Comparison of ENCODE assay signal across 1 cellular context in genomic region chr6:35972471-35972985, GRCh38.
TF ChIP-seq lines count a peak whose summit lies in the region.

No MANE protein-coding gene starts in this region.

TF ChIP-seq in HepG2, 621 proteins besides CTCF, POLR2A, EP300 and RAD21 (continued from another document):
- TF ChIP-seq ZNF550 (CRISPR knock-in tag; IDR thresholded peaks at IDR 0.05; ENCODE audit: borderline replicate concordance) (no peak), ARNTL (CRISPR knock-in tag; IDR thresholded peaks at IDR 0.05) (no peak), ZNF101 (CRISPR knock-in tag; IDR thresholded peaks at IDR 0.05; ENCODE audit: borderline replicate concordance, low read depth) (no peak), KDM6A (CRISPR knock-in tag; IDR thresholded peaks at IDR 0.05; ENCODE audit: low read depth) (no peak), HOXA9 (CRISPR knock-in tag; IDR thresholded peaks at IDR 0.05; ENCODE audit: borderline replicate concordance) (no peak), TEAD3 (CRISPR knock-in tag; optimal IDR thresholded peaks at IDR 0.05; ENCODE audit: borderline replicate concordance) (peak; percentile 90), CREM (IDR thresholded peaks at IDR 0.05) (no peak), CREM (CRISPR knock-in tag; IDR thresholded peaks at IDR 0.05) (no peak), ZNF709 (CRISPR knock-in tag; IDR thresholded peaks at IDR 0.05) (no peak), PBX2 (CRISPR knock-in tag; IDR thresholded peaks at IDR 0.05) (no peak)
